1 cellular context compared by ENCODE assay signal in the genomic region with DNA sequence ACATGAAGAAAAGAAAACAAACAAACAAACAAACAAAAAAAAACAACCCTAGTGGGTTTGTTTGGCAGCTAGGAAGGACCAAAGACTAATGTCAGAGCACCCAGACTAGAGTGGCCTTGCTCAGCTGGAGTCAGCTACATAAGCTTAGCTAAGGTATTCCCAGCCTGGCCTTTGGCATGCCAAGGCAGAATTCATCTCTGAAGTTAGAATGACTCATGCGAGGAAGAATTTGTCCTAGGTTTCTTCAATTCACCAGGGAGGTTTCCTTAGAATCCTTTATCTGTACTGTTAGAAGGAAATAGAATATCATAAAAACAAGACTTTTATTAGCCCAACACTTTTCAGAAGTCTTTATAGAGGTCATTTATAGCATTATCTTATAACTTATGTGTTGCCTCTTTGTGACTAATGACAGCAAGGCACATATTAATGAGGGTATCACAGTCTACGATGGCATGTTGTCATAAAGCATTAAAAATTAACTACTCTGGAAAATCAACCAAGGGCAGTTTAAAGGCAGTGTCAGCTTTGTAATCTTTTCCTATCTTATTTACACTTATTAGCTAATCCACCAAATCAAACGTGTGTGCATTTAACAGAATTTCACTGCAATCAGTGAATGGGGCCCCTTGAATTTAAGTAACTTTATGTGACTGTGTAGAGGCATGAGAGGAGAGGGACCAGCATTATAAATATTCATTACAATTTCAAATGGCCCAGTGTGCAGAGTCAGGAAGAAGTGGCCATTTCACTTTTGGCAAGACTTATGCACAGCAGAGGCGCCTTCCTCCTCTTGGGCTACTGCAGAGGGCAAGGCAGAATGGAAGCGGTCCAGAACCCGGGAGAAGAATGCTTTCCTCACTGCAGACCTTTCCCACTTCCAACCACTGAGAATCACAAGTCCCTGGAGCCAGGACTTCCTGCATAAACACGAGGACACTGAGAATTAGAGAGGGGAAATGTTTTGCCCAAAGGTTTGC.
TF ChIP-seq lines count a peak whose summit lies in the region.

No MANE protein-coding gene starts in this region.

TF ChIP-seq in SK-N-SH treated with all-trans-retinoic acid at 6 μM for 48 hours, 23 proteins besides CTCF, POLR2A, EP300 and RAD21 (continued from another document):
- TF ChIP-seq, protein P1, sequence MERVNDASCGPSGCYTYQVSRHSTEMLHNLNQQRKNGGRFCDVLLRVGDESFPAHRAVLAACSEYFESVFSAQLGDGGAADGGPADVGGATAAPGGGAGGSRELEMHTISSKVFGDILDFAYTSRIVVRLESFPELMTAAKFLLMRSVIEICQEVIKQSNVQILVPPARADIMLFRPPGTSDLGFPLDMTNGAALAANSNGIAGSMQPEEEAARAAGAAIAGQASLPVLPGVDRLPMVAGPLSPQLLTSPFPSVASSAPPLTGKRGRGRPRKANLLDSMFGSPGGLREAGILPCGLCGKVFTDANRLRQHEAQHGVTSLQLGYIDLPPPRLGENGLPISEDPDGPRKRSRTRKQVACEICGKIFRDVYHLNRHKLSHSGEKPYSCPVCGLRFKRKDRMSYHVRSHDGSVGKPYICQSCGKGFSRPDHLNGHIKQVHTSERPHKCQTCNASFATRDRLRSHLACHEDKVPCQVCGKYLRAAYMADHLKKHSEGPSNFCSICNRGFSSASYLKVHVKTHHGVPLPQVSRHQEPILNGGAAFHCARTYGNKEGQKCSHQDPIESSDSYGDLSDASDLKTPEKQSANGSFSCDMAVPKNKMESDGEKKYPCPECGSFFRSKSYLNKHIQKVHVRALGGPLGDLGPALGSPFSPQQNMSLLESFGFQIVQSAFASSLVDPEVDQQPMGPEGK (CRISPR knock-in tag; IDR thresholded peaks at IDR 0.05; ENCODE audit: borderline replicate concordance): no peak
